In genomic region chr13:97423300-97424045, GRCh38 we compare ENCODE assay signal across 23 cellular contexts. TPM values are rescaled to one million over a fixed set of nuclear protein-coding genes. Genes with fewer than 3 reads are reported as not detected.
DNase-seq lines count a peak whose midpoint lies in the region; ATAC-seq and TF ChIP-seq lines count a peak whose summit lies in the region.
"Had no signal": no experiment of that assay in that cellular context is flagged by ENCODE, and none has a peak within 500 bp of the region (broad histone marks: within the 10 kb centered on the region; RNA-seq: fewer than 3 reads in every experiment).

No MANE protein-coding gene starts in this region.

- no peak overlapping the region for H3K9ac ChIP-seq in adipocyte (ENCODE audit: low read length)
- H3K9ac ChIP-seq: parathyroid adenoma, SK-N-SH had no signal

- in situ Hi-C loops in gastrocnemius medialis (cut with MboI; ENCODE audit: low sequenced_read_pairs in 4 of 4), result loop anchor here in 1 of 4 donors (10.0 kb wide), 1 partner anchor 49 kb away; no protein-coding TSS in a partner anchor

- H3K4me3 ChIP-seq in adipocyte (ENCODE audit: low read length) (peak overlapping the region; percentile 34), dorsolateral prefrontal cortex (peak overlapping the region in 24 of 59 donors; percentile 2 to 50 (median 30)), gastrocnemius medialis (no peak overlapping the region), vagina (no peak overlapping the region)
- H3K4me3 ChIP-seq: cardiac muscle cell, testis had no signal

- DNase-seq in adipocyte (ENCODE audit: low read depth) (peak; percentile 40), dorsolateral prefrontal cortex (peak in 5 of 10 donors; percentile 33 to 59 (median 49)), inferior parietal cortex (ENCODE audit: extremely low spot score) (peak; percentile 68), gastrocnemius medialis (no peak), vagina (ENCODE audit: extremely low spot score in 2 of 2) (no peak), NCI-H187 treated with DMSO at 0.1 percent for 48 hours (lab: John Stamatoyannopoulos, UW) (no peak)
- DNase-seq: activated CD4-positive, alpha-beta T cell treated with anti-CD3 and anti-CD28 coated beads, Interleukin-2, amount 50 U/mL, for 4 hours; activated CD8-positive, alpha-beta memory T cell treated with anti-CD3 and anti-CD28 coated beads, Interleukin-2, amount 50 U/mL, for 4 hours; activated naive CD8-positive, alpha-beta T cell treated with anti-CD3 and anti-CD28 coated beads, Interleukin-2, amount 50 U/mL, for 24 hours; CD4-positive, alpha-beta memory T cell; foreskin keratinocyte; islet precursor cell; natural killer cell; NCI-H1436; NCI-H524 treated with DMSO at 0.1 percent for 48 hours; RPMI8226; SK-N-SH; small intestine; testis had no signal

- intact Hi-C loops in dorsolateral prefrontal cortex (cut with DNase I), result loop anchor here in 1 of 2 donors (1.0 kb wide), 1 partner anchor 16 kb away; no protein-coding TSS in a partner anchor
- intact Hi-C loops in gastrocnemius medialis (cut with DNase I; ENCODE audit: low total_unique reads), result no loop called here
- intact Hi-C loops in vagina (cut with DNase I), result no loop called here

- ATAC-seq in gastrocnemius medialis (peak; percentile 63 to 89), GM21360 (IDR thresholded peaks at IDR 0.05; ENCODE audit: unreplicated experiment) (no peak)
- ATAC-seq: activated naive CD8-positive, alpha-beta T cell treated with anti-CD3 and anti-CD28 coated beads, Interleukin-2, amount 50 U/mL, for 24 hours; foreskin keratinocyte; natural killer cell; stimulated activated memory B cell treated with anti-CD40 and anti-IgM and Interleukin-4, amounts not matched to agents 10 μg/mL and 1 μg/mL and 100 μg/mL, for 72 hours had no signal

- H3K36me3 ChIP-seq in adipocyte (ENCODE audit: control insufficient read depth, insufficient read depth, low read length, severe bottlenecking) (no peaks in the 10 kb centered on the region), gastrocnemius medialis (no peaks in the 10 kb centered on the region), vagina (no peaks in the 10 kb centered on the region)
- H3K36me3 ChIP-seq: cardiac muscle cell had no signal

- no peaks in the 10 kb centered on the region for H3K27me3 ChIP-seq in adipocyte (replicated peaks; ENCODE audit: control insufficient read depth, insufficient read depth, low read length)
- H3K27me3 ChIP-seq in dorsolateral prefrontal cortex, result no peaks in the 10 kb centered on the region
- H3K27me3 ChIP-seq in gastrocnemius medialis, result no peaks in the 10 kb centered on the region
- H3K27me3 ChIP-seq in vagina, result no peaks in the 10 kb centered on the region
- H3K27me3 ChIP-seq: cardiac muscle cell, foreskin keratinocyte, testis had no signal

- peak overlapping the region in 57 of 59 donors; percentile 27 to 99 (median 71) for H3K27ac ChIP-seq in dorsolateral prefrontal cortex
- H3K27ac ChIP-seq in gastrocnemius medialis, result peak overlapping the region in 1 of 4 donors; percentile 10
- no peak overlapping the region for H3K27ac ChIP-seq in vagina
- H3K27ac ChIP-seq: cardiac muscle cell, foreskin keratinocyte, parathyroid adenoma, testis had no signal

- TF ChIP-seq POLR2A in gastrocnemius medialis (IDR thresholded peaks at IDR 0.05) (no peak), vagina (IDR thresholded peaks at IDR 0.05) (no peak)

- TF ChIP-seq CTCF in dorsolateral prefrontal cortex (IDR thresholded peaks at IDR 0.05 in 54 of 56, conservative IDR thresholded peaks at IDR 0.05 in 2 of 56; ENCODE audit: low read depth in 1 of 56, partially characterized antibody in 56 of 56), result no peak
- TF ChIP-seq CTCF in gastrocnemius medialis (IDR thresholded peaks at IDR 0.05 in 4 of 5, conservative IDR thresholded peaks at IDR 0.05 in 1 of 5), result no peak
- no peak for TF ChIP-seq CTCF in vagina (IDR thresholded peaks at IDR 0.05)

- H3K4me1 ChIP-seq in adipocyte (ENCODE audit: control insufficient read depth, insufficient read depth, low read length) (peaks cover 9% of the 10 kb centered on the region), gastrocnemius medialis (peaks cover 15 to 21% of the 10 kb centered on the region in 2 donors), vagina (no peaks in the 10 kb centered on the region)
- H3K4me1 ChIP-seq: parathyroid adenoma, testis had no signal

- H3K9me3 ChIP-seq in adipocyte (ENCODE audit: control insufficient read depth, low read length) (no peaks in the 10 kb centered on the region), gastrocnemius medialis (no peaks in the 10 kb centered on the region), vagina (no peaks in the 10 kb centered on the region)
- H3K9me3 ChIP-seq: SK-N-SH, testis had no signal

RNA-seq across cellular contexts. Expression of gene RAP2A, which starts 10.5 kb away (rescaled TPM):
- total RNA-seq in dorsolateral prefrontal cortex (100 to 1,000 TPM in 116 of 120 experiments, 10 to 100 TPM in 4; 88.1 to 180 (median 141) TPM), gastrocnemius medialis (10 to 100 TPM in 3 of 4 donors, 1 to 10 TPM in 1; 10.0 to 18.3 (median 15.5) TPM), vagina (19.6 TPM)

Comparison
In these comparisons a context has a peak if more than half of its experiments do, and no peak if none do; other contexts are left out.
1. DNase-seq: peak in adipocyte (single experiment) and inferior parietal cortex (single experiment); none in gastrocnemius medialis (0 of 2), vagina (0 of 2) and NCI-H187 treated with DMSO at 0.1 percent for 48 hours (single experiment).